14 cellular contexts compared by ENCODE assay signal in the genomic region with DNA sequence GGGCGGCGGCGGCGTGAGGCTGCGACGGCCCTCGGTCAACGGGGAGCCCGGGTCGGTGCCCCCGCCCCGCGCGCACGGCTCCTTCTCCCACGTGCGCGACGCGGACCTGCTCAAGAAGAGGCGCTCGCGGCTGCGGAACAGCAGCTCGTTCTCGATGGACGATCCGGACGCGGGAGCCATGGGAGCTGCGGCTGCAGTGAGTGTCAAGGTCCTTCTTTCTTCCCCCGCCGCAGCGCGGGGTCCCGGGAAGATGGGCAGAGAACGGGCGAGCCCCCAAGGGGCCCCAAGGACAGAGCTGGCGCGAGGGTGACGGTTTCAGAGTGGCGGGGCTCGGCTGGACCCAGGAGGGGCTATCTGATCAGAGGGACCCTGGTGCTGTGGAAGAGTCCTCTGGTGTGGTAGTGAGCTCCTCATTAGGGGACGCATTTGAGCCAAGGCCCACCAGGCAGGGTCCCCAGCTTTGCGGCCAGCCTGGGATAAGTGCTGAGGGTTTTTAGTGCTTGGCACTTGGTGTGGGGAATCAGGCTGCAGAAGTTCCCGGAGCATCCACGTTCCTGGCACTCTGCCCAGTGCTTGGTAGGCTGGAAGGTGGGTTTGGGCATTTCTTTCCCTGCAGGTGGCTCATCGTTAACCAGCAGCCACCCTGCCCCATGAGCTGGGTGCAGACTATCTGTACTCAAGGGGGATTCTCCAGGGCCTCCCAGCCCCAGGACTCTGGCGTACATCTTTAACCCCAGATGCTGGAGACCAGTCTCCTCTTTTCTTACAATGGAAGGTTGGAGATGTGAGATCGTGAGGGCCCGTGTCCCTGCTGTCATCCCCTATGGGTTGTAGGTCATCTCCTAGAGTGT. TPM values are rescaled to one million over a fixed set of nuclear protein-coding genes. Genes with fewer than 3 reads are reported as not detected.
DNase-seq lines count a peak whose midpoint lies in the region; ATAC-seq, FAIRE-seq and TF ChIP-seq lines count a peak whose summit lies in the region.
"Had no signal": no experiment of that assay in that cellular context is flagged by ENCODE, and none has a peak within 500 bp of the region (broad histone marks: within the 10 kb centered on the region; RNA-seq: fewer than 3 reads in every experiment).

No MANE protein-coding gene starts in this region.

- TF ChIP-seq RAD21 in K562 (CRISPR knock-in tag; conservative IDR thresholded peaks at IDR 0.05 in 1 of 2, IDR thresholded peaks at IDR 0.05 in 1 of 2) = no peak

- H3K9ac ChIP-seq in K562 (ENCODE audit: insufficient read depth in 1 of 2, low read depth in 2 of 2, low read length in 2 of 2) = peak overlapping the region in 1 of 2 experiments; percentile 55; a peak in 1 of 4 replicates

- DNase-seq in NCI-H2171 treated with DMSO at 0.1 percent for 48 hours (lab: John Stamatoyannopoulos, UW) (peak; percentile 31), NCI-H2171 (lab: John Stamatoyannopoulos, UW) (no peak), HFFc6 (no peak), K562 (ENCODE audit: extremely low read depth in 1 of 4, low spot score in 3 of 4) (no peak), osteoblast (ENCODE audit: insufficient read length, low spot score, missing footprints) (peak; percentile 88), mesothelial cell of epicardium (ENCODE audit: low spot score in 2 of 2, unreplicated experiment in 2 of 2) (no peak), AG08396 (ENCODE audit: low spot score) (no peak)
- DNase-seq: dermis blood vessel endothelial cell, islet precursor cell, NCI-H1436 treated with DMSO at 0.1 percent for 48 hours, small intestine, upper lobe of right lung had no signal

- H3K9me3 ChIP-seq in K562 (replicated peaks; ENCODE audit: control insufficient read depth, insufficient read depth, low read depth, low read length) (no peaks in the 10 kb centered on the region), osteoblast (ENCODE audit: low read depth, low read length) (no peaks in the 10 kb centered on the region)
- H3K9me3 ChIP-seq: upper lobe of right lung had no signal

- no peak overlapping the region for H3K4me2 ChIP-seq in K562 (ENCODE audit: insufficient read depth, low read length)
- no peak overlapping the region for H3K4me2 ChIP-seq in osteoblast (ENCODE audit: insufficient read depth, low read length)

- in situ Hi-C loops in K562 (cut with MboI) = no loop called here

- peak overlapping the region; percentile 66; the same call in 1 of the 2 replicates for H3K27ac Mint-ChIP-seq in HFFc6
- no peak overlapping the region for H3K27ac Mint-ChIP-seq in mesothelial cell of epicardium

- peaks cover 16 to 69% of the 10 kb centered on the region in 2 experiments for H3K4me1 ChIP-seq in K562 (replicated peaks in 1 of 2; ENCODE audit: control insufficient read depth in 2 of 2, insufficient read depth in 2 of 2, low read length in 2 of 2)
- H3K4me1 ChIP-seq in osteoblast (ENCODE audit: insufficient read depth, low read length) = peaks cover 17% of the 10 kb centered on the region

- CTCF ChIA-PET in K562 (lab: Yijun Ruan, JAX; ENCODE audit: low intra/inter-chr PET ratio) = interaction anchor here (0.7 kb wide), 1 partner anchor 263 kb away, joined by 3 read pairs; no protein-coding TSS in a partner anchor

- H3K4me3 Mint-ChIP-seq in HFFc6 (no peak overlapping the region), mesothelial cell of epicardium (no peak overlapping the region)

- ATAC-seq in K562 (no peak), HG02840 (IDR thresholded peaks at IDR 0.05; ENCODE audit: low FRiP score, unreplicated experiment) (no peak)
- ATAC-seq: upper lobe of right lung had no signal

- TF ChIP-seq CTCF in HFFc6 (IDR thresholded peaks at IDR 0.05) = no peak
- no peak for TF ChIP-seq CTCF in K562 (IDR thresholded peaks at IDR 0.05 in 2 of 3, conservative IDR thresholded peaks at IDR 0.05 in 1 of 3; ENCODE audit: insufficient read depth in 2 of 3, low read depth in 1 of 3, low read length in 3 of 3)
- no peak for TF ChIP-seq CTCF in osteoblast (IDR thresholded peaks at IDR 0.05; ENCODE audit: extremely low read depth, low read depth, low read length)
- TF ChIP-seq CTCF in mesothelial cell of epicardium (IDR thresholded peaks at IDR 0.05; ENCODE audit: unreplicated experiment) = no peak

- H2AFZ ChIP-seq in K562 (ENCODE audit: low read depth, low read length) (no peak overlapping the region), osteoblast (ENCODE audit: low read length) (no peak overlapping the region)

- H4K20me1 ChIP-seq in K562 (replicated peaks; ENCODE audit: control insufficient read depth, insufficient read depth, low read length) (0 out of 2 replicates have a peak, but pooled peaks cover 4% of the 10 kb centered on the region), osteoblast (ENCODE audit: insufficient read depth, low read length) (peaks cover 6% of the 10 kb centered on the region)

- H3K9me3 Mint-ChIP-seq in HFFc6 = no peaks in the 10 kb centered on the region
- no peaks in the 10 kb centered on the region for H3K9me3 Mint-ChIP-seq in mesothelial cell of epicardium

- H3K36me3 Mint-ChIP-seq in HFFc6 (ENCODE audit: low read depth) = peaks cover 14% of the 10 kb centered on the region
- peaks cover 7% of the 10 kb centered on the region for H3K36me3 Mint-ChIP-seq in mesothelial cell of epicardium

- intact Hi-C loops in K562 (cut with micrococcal nuclease) = loop anchor here (5.0 kb wide), 1 partner anchor 43 kb away; no protein-coding TSS in a partner anchor

- 92% methylated on average over 17 of the region's 51 CpGs for WGBS in K562 (ENCODE audit: insufficient coverage, low coverage, missing lambda C conversion rate)

- peaks cover 29% of the 10 kb centered on the region for H3K4me1 Mint-ChIP-seq in HFFc6 (ENCODE audit: low read depth)
- H3K4me1 Mint-ChIP-seq in mesothelial cell of epicardium = peaks cover 4% of the 10 kb centered on the region

- peaks cover 4% of the 10 kb centered on the region for H3K9me1 ChIP-seq in K562 (ENCODE audit: control insufficient read depth, insufficient read depth, low read length)

- no peaks in the 10 kb centered on the region for H3K27me3 ChIP-seq in K562 (ENCODE audit: control insufficient read depth in 2 of 2, insufficient read depth in 2 of 2, low read length in 2 of 2)
- no peaks in the 10 kb centered on the region for H3K27me3 ChIP-seq in osteoblast (ENCODE audit: insufficient read depth, low read length)
- H3K27me3 ChIP-seq: upper lobe of right lung had no signal

- H3K4me3 ChIP-seq in K562 (no peak overlapping the region), osteoblast (ENCODE audit: insufficient read depth, low read length) (no peak overlapping the region)
- H3K4me3 ChIP-seq: upper lobe of right lung had no signal

- POLR2A ChIA-PET in K562 (lab: Yijun Ruan, JAX) = interaction anchor here (0.6 to 2.8 kb wide), 11 partner anchors 8 to 1380 kb away, joined by 3 to 11 read pairs (median 4); a partner anchor contains a TSS

- TF ChIP-seq POLR2A in K562 (conservative IDR thresholded peaks at IDR 0.05) = no peak

- no peak for TF ChIP-seq EP300 in K562 (IDR thresholded peaks at IDR 0.05; ENCODE audit: low read length)

- no peak for FAIRE-seq in K562 (lab: Jason Lieb, UNC)
- FAIRE-seq: small intestine had no signal

- peaks cover 70% of the 10 kb centered on the region; the same call in 2 of the 3 replicates for H3K36me3 ChIP-seq in K562 (ENCODE audit: control insufficient read depth, insufficient read depth, low read length)
- H3K36me3 ChIP-seq in osteoblast (ENCODE audit: insufficient read depth, low read length) = peaks cover 45% of the 10 kb centered on the region

- no TSS peak for BruUV-seq in K562 (replicated peaks; lab: Mats Ljungman, UMichigan)

- H3K79me2 ChIP-seq in K562 (ENCODE audit: control insufficient read depth, insufficient read depth, low read length) (peaks cover 3% of the 10 kb centered on the region; the same call in 1 of the 3 replicates), osteoblast (ENCODE audit: insufficient read depth, low read length) (peaks cover 9% of the 10 kb centered on the region)

- no peak overlapping the region for H3K27ac ChIP-seq in K562 (ENCODE audit: extremely low read depth, low read depth, low read length)
- H3K27ac ChIP-seq in osteoblast (ENCODE audit: low read depth, low read length) = no peak overlapping the region
- H3K27ac ChIP-seq: upper lobe of right lung had no signal

- no peaks in the 10 kb centered on the region; the same call in 1 of the 2 replicates for H3K27me3 Mint-ChIP-seq in HFFc6 (ENCODE audit: insufficient read depth)
- H3K27me3 Mint-ChIP-seq in mesothelial cell of epicardium (ENCODE audit: low read depth) = peaks cover 9% of the 10 kb centered on the region

RNA-seq across cellular contexts. Expression of a gene that starts 9.8 kb away (rescaled TPM):
- total RNA-seq in HFFc6 (2021; fragmentation: NEBNext Ultra II Directional; extraction: Animal tissue kit (Norgen Biotek cat#: 25700)) = 10 to 100 TPM; 47.5 to 69.3 (median 61.3) TPM
- total RNA-seq in K562 (2011; cell fraction: chromatin; rRNA removed; ENCODE audit: low replicate concordance) = 131 and 234 TPM in 2 replicates
- 106 and 109 TPM in 2 replicates for total RNA-seq in K562 (2011; cell fraction: nucleolus; rRNA removed)
- 106 and 124 TPM in 2 replicates for total RNA-seq in K562 (2011; cell fraction: nucleoplasm; rRNA removed)
- total RNA-seq in K562 (2014; rRNA removed) (80.6 and 98.7 TPM in 2 replicates), K562 (2014; rRNA removed; fragmentation: Illumina TruSeq; extraction: Trizol) (24.2 and 28.8 TPM in 2 replicates), K562 (2015; rRNA removed; fragmentation: Illumina TruSeq; extraction: Trizol) (26.3 and 29.2 TPM in 2 replicates), K562 (2021) (60.9 and 87.1 TPM in 2 replicates), osteoblast (43.9 and 58.6 TPM in 2 replicates), mesothelial cell of epicardium (30.4 to 35.2 TPM (median 33.8 TPM) in 3 replicates)
- polyA plus RNA-seq in K562 (2011; rRNA removed) (19.2 and 29.8 TPM in 2 replicates), K562 (2014; fragmentation: Illumina TruSeq; extraction: Trizol) (36.9 and 50.9 TPM in 2 replicates), K562 (2014; fragmentation: Nextera tagmentation; extraction: Ambion mirVana) (under 1 TPM; 0.03 to 0.38 TPM), K562 (2014; rRNA removed) (56.4 and 61.3 TPM in 2 replicates)
- polyA plus RNA-seq in K562 (2011; cell fraction: cytosol; rRNA removed) = 22.0 and 75.3 TPM in 2 replicates
- polyA plus RNA-seq in K562 (2011; cell fraction: nucleus; rRNA removed) = 63.0 and 156 TPM in 2 replicates
- 47.0 and 62.8 TPM in 2 replicates for polyA plus RNA-seq in K562 (2012)
- 15.6 and 21.1 TPM in 2 replicates for polyA minus RNA-seq in K562 (2011; rRNA and poly(A)+ RNA removed)
- polyA minus RNA-seq in K562 (2011; cell fraction: cytosol; rRNA and poly(A)+ RNA removed) = 50.6 and 59.1 TPM in 2 replicates
- 17.2 and 21.5 TPM in 2 replicates for polyA minus RNA-seq in K562 (2011; cell fraction: nucleus; rRNA and poly(A)+ RNA removed)

RNA-seq across cellular contexts. Expression of a gene that starts 10.0 kb away (rescaled TPM):
- under 1 TPM in 3 of 6 experiments, not detected in 3; 0.16 to 0.31 (median 0.30) TPM for total RNA-seq in HFFc6 (2021; fragmentation: NEBNext Ultra II Directional; extraction: Animal tissue kit (Norgen Biotek cat#: 25700))
- 0.33 and 1.00 TPM in 2 replicates for total RNA-seq in K562 (2011; cell fraction: chromatin; rRNA removed; ENCODE audit: low replicate concordance)
- 0.26 TPM in 1 of 2 replicates, not detected in the other for total RNA-seq in K562 (2011; cell fraction: nucleolus; rRNA removed)
- total RNA-seq in K562 (2011; cell fraction: nucleoplasm; rRNA removed) = 0.29 TPM in 1 of 2 replicates, not detected in the other
- total RNA-seq in K562 (2014; rRNA removed) (not detected in 2 replicates), K562 (2014; rRNA removed; fragmentation: Illumina TruSeq; extraction: Trizol) (not detected in 2 replicates), K562 (2015; rRNA removed; fragmentation: Illumina TruSeq; extraction: Trizol) (not detected in 2 replicates), K562 (2021) (0.40 TPM in 1 of 2 replicates, not detected in the other), osteoblast (0.29 TPM in 1 of 2 replicates, not detected in the other), mesothelial cell of epicardium (0.95 to 2.4 TPM (median 1.7 TPM) in 3 replicates)
- polyA plus RNA-seq in K562 (2011; rRNA removed) (not detected in 2 replicates), K562 (2014; fragmentation: Illumina TruSeq; extraction: Trizol) (not detected in 2 replicates), K562 (2014; fragmentation: Nextera tagmentation; extraction: Ambion mirVana) (not detected), K562 (2014; rRNA removed) (0.07 TPM in 1 of 2 replicates, not detected in the other)
- 0.28 TPM in 1 of 2 replicates, not detected in the other for polyA plus RNA-seq in K562 (2011; cell fraction: cytosol; rRNA removed)
- not detected in 2 replicates for polyA plus RNA-seq in K562 (2011; cell fraction: nucleus; rRNA removed)
- 0.39 and 0.58 TPM in 2 replicates for polyA plus RNA-seq in K562 (2012)
- not detected in 2 replicates for polyA minus RNA-seq in K562 (2011; rRNA and poly(A)+ RNA removed)
- polyA minus RNA-seq in K562 (2011; cell fraction: cytosol; rRNA and poly(A)+ RNA removed) = not detected in 2 replicates
- 0.27 TPM in 1 of 2 replicates, not detected in the other for polyA minus RNA-seq in K562 (2011; cell fraction: nucleus; rRNA and poly(A)+ RNA removed)
- total RNA-seq: A172 had no signal

RNA-seq across cellular contexts. Expression of a gene that starts 13.3 kb away (rescaled TPM):
- 10 to 100 TPM; 40.9 to 52.8 (median 43.7) TPM for total RNA-seq in HFFc6 (2021; fragmentation: NEBNext Ultra II Directional; extraction: Animal tissue kit (Norgen Biotek cat#: 25700))
- 6.1 and 32.6 TPM in 2 replicates for total RNA-seq in K562 (2011; cell fraction: chromatin; rRNA removed; ENCODE audit: low replicate concordance)
- 30.5 and 31.9 TPM in 2 replicates for total RNA-seq in K562 (2011; cell fraction: nucleolus; rRNA removed)
- total RNA-seq in K562 (2011; cell fraction: nucleoplasm; rRNA removed) = 14.4 and 16.7 TPM in 2 replicates
- 26.1 and 36.0 TPM in 2 replicates for total RNA-seq in K562 (2014; rRNA removed)
- 3.2 and 4.2 TPM in 2 replicates for total RNA-seq in K562 (2014; rRNA removed; fragmentation: Illumina TruSeq; extraction: Trizol)
- total RNA-seq in K562 (2015; rRNA removed; fragmentation: Illumina TruSeq; extraction: Trizol) = 12.3 and 12.6 TPM in 2 replicates
- 24.2 and 26.9 TPM in 2 replicates for total RNA-seq in K562 (2021)
- polyA plus RNA-seq in K562 (2011; rRNA removed) = 9.7 and 12.3 TPM in 2 replicates
- polyA plus RNA-seq in K562 (2011; cell fraction: cytosol; rRNA removed) = 21.6 and 65.1 TPM in 2 replicates
- 29.6 and 55.3 TPM in 2 replicates for polyA plus RNA-seq in K562 (2011; cell fraction: nucleus; rRNA removed)
- 17.8 and 26.2 TPM in 2 replicates for polyA plus RNA-seq in K562 (2012)
- 11.9 and 21.9 TPM in 2 replicates for polyA plus RNA-seq in K562 (2014; fragmentation: Illumina TruSeq; extraction: Trizol)
- polyA plus RNA-seq in K562 (2014; fragmentation: Nextera tagmentation; extraction: Ambion mirVana) = under 1 TPM; 0.32 to 0.83 TPM
- polyA plus RNA-seq in K562 (2014; rRNA removed) = 27.6 and 33.4 TPM in 2 replicates
- polyA minus RNA-seq in K562 (2011; rRNA and poly(A)+ RNA removed) = 2.2 and 3.2 TPM in 2 replicates
- 7.2 and 7.9 TPM in 2 replicates for polyA minus RNA-seq in K562 (2011; cell fraction: cytosol; rRNA and poly(A)+ RNA removed)
- polyA minus RNA-seq in K562 (2011; cell fraction: nucleus; rRNA and poly(A)+ RNA removed) = 22.2 and 25.9 TPM in 2 replicates
- 31.5 and 36.2 TPM in 2 replicates for total RNA-seq in osteoblast
- total RNA-seq in mesothelial cell of epicardium = 56.7 to 61.5 TPM (median 57.6 TPM) in 3 replicates

RNA-seq across cellular contexts. Expression of a gene that starts 15.3 kb away (rescaled TPM):
- total RNA-seq in HFFc6 (2021; fragmentation: NEBNext Ultra II Directional; extraction: Animal tissue kit (Norgen Biotek cat#: 25700)) = 10 to 100 TPM; 57.7 to 72.0 (median 64.3) TPM
- total RNA-seq in K562 (2011; cell fraction: chromatin; rRNA removed; ENCODE audit: low replicate concordance) = 16.9 and 90.0 TPM in 2 replicates
- total RNA-seq in K562 (2011; cell fraction: nucleolus; rRNA removed) = 98.3 and 115 TPM in 2 replicates
- total RNA-seq in K562 (2011; cell fraction: nucleoplasm; rRNA removed) = 36.5 and 47.7 TPM in 2 replicates
- total RNA-seq in K562 (2014; rRNA removed) (129 and 153 TPM in 2 replicates), K562 (2014; rRNA removed; fragmentation: Illumina TruSeq; extraction: Trizol) (8.5 and 13.4 TPM in 2 replicates), K562 (2015; rRNA removed; fragmentation: Illumina TruSeq; extraction: Trizol) (60.4 and 61.8 TPM in 2 replicates), K562 (2021) (106 and 114 TPM in 2 replicates), osteoblast (37.1 and 42.3 TPM in 2 replicates), mesothelial cell of epicardium (23.1 to 27.8 TPM (median 27.4 TPM) in 3 replicates)
- polyA plus RNA-seq in K562 (2011; rRNA removed) (40.4 and 51.9 TPM in 2 replicates), K562 (2014; fragmentation: Illumina TruSeq; extraction: Trizol) (16.6 and 77.3 TPM in 2 replicates), K562 (2014; fragmentation: Nextera tagmentation; extraction: Ambion mirVana) (10 to 100 TPM; 35.6 to 66.3 TPM), K562 (2014; rRNA removed) (123 and 130 TPM in 2 replicates)
- polyA plus RNA-seq in K562 (2011; cell fraction: cytosol; rRNA removed) = 70.6 and 201 TPM in 2 replicates
- polyA plus RNA-seq in K562 (2011; cell fraction: nucleus; rRNA removed) = 69.6 and 90.0 TPM in 2 replicates
- polyA plus RNA-seq in K562 (2012) = 75.0 and 123 TPM in 2 replicates
- polyA minus RNA-seq in K562 (2011; rRNA and poly(A)+ RNA removed) = 7.4 TPM in 2 replicates
- 22.4 and 23.0 TPM in 2 replicates for polyA minus RNA-seq in K562 (2011; cell fraction: cytosol; rRNA and poly(A)+ RNA removed)
- 61.0 and 62.0 TPM in 2 replicates for polyA minus RNA-seq in K562 (2011; cell fraction: nucleus; rRNA and poly(A)+ RNA removed)

RNA-seq across cellular contexts. Expression of a gene that starts 27.5 kb away (rescaled TPM):
- total RNA-seq in HFFc6 (2021; fragmentation: NEBNext Ultra II Directional; extraction: Animal tissue kit (Norgen Biotek cat#: 25700)) = 10 to 100 TPM; 64.0 to 78.1 (median 66.0) TPM
- total RNA-seq in K562 (2011; cell fraction: chromatin; rRNA removed; ENCODE audit: low replicate concordance) = 78.9 and 182 TPM in 2 replicates
- 71.7 and 81.2 TPM in 2 replicates for total RNA-seq in K562 (2011; cell fraction: nucleolus; rRNA removed)
- total RNA-seq in K562 (2011; cell fraction: nucleoplasm; rRNA removed) = 77.2 and 120 TPM in 2 replicates
- total RNA-seq in K562 (2014; rRNA removed) (15.0 and 19.3 TPM in 2 replicates), K562 (2014; rRNA removed; fragmentation: Illumina TruSeq; extraction: Trizol) (1.3 and 1.7 TPM in 2 replicates), K562 (2015; rRNA removed; fragmentation: Illumina TruSeq; extraction: Trizol) (3.8 and 4.4 TPM in 2 replicates), K562 (2021) (17.1 and 18.8 TPM in 2 replicates), osteoblast (40.7 and 41.6 TPM in 2 replicates), mesothelial cell of epicardium (314 to 333 TPM (median 318 TPM) in 3 replicates)
- polyA plus RNA-seq in K562 (2011; rRNA removed) (7.4 and 17.0 TPM in 2 replicates), K562 (2014; fragmentation: Illumina TruSeq; extraction: Trizol) (4.8 and 6.9 TPM in 2 replicates), K562 (2014; fragmentation: Nextera tagmentation; extraction: Ambion mirVana) (under 1 TPM; 0.06 to 0.14 TPM), K562 (2014; rRNA removed) (14.6 and 20.5 TPM in 2 replicates)
- 13.4 and 20.3 TPM in 2 replicates for polyA plus RNA-seq in K562 (2011; cell fraction: cytosol; rRNA removed)
- polyA plus RNA-seq in K562 (2011; cell fraction: nucleus; rRNA removed) = 102 and 163 TPM in 2 replicates
- polyA plus RNA-seq in K562 (2012) = 19.2 and 25.7 TPM in 2 replicates
- 6.4 and 7.8 TPM in 2 replicates for polyA minus RNA-seq in K562 (2011; rRNA and poly(A)+ RNA removed)
- 7.6 and 12.6 TPM in 2 replicates for polyA minus RNA-seq in K562 (2011; cell fraction: cytosol; rRNA and poly(A)+ RNA removed)
- polyA minus RNA-seq in K562 (2011; cell fraction: nucleus; rRNA and poly(A)+ RNA removed) = 18.2 and 23.1 TPM in 2 replicates

Comparison
In these comparisons a context has a peak if more than half of its experiments do, and no peak if none do; other contexts are left out.
1. DNase-seq: peak in NCI-H2171 treated with DMSO at 0.1 percent for 48 hours (single experiment) and osteoblast (single experiment); none in NCI-H2171 (single experiment), HFFc6 (single experiment), K562 (0 of 4), mesothelial cell of epicardium (0 of 2) and AG08396 (single experiment).